Comparison of ENCODE assay signal across 8 cellular contexts in genomic region chr3:179321585-179322322, GRCh38. TPM values are rescaled to one million over a fixed set of nuclear protein-coding genes. Genes with fewer than 3 reads are reported as not detected.
DNase-seq lines count a peak whose midpoint lies in the region; ATAC-seq lines count a peak whose summit lies in the region.

No MANE protein-coding gene starts in this region.

- peaks cover 9 to 22% of the 10 kb centered on the region in 2 donors for H3K4me1 ChIP-seq in naive thymus-derived CD4-positive, alpha-beta T cell (ENCODE audit: control insufficient read depth in 2 of 2, insufficient read depth in 2 of 2, low read length in 2 of 2)

- H3K4me3 ChIP-seq in naive thymus-derived CD4-positive, alpha-beta T cell (ENCODE audit: low read length): peak overlapping the region; percentile 93

- H3K27ac ChIP-seq in naive thymus-derived CD4-positive, alpha-beta T cell (ENCODE audit: low read depth, low read length): peak overlapping the region; percentile 98

- peaks cover 0 to 6% (median 0%) of the 10 kb centered on the region in 3 experiments for H3K36me3 ChIP-seq in naive thymus-derived CD4-positive, alpha-beta T cell (ENCODE audit: control insufficient read depth in 2 of 3, insufficient read depth in 3 of 3, low read length in 3 of 3)

- H3K27me3 Mint-ChIP-seq in effector memory CD8-positive, alpha-beta T cell: no peaks in the 10 kb centered on the region
- H3K27me3 Mint-ChIP-seq in naive thymus-derived CD4-positive, alpha-beta T cell: peaks cover 0 to 17% (median 0%) of the 10 kb centered on the region in 5 donors

- H3K27ac Mint-ChIP-seq in effector memory CD8-positive, alpha-beta T cell: peak overlapping the region; percentile 93 to 97
- H3K27ac Mint-ChIP-seq in naive thymus-derived CD4-positive, alpha-beta T cell: peak overlapping the region; percentile 64 to 93 (median 89)

- CTCF ChIA-PET in naive thymus-derived CD4-positive, alpha-beta T cell (lab: Charles Lee): interaction anchor here (0.8 to 3.5 kb wide), 11 partner anchors 9 to 889 kb away, joined by 3 to 22 read pairs (median 7); no protein-coding TSS in a partner anchor

- peak; percentile 46 for DNase-seq in NCI-H1092 treated with DMSO at 0.1 percent for 48 hours (lab: John Stamatoyannopoulos, UW)
- no peak for DNase-seq in NCI-H1092 (lab: John Stamatoyannopoulos, UW)
- DNase-seq in HuH-7.5 (ENCODE audit: low spot score): peak; percentile 38
- DNase-seq in SK-MEL-5 (ENCODE audit: low read depth, low spot score): peak; percentile 60
- no peak for DNase-seq in effector memory CD8-positive, alpha-beta T cell
- DNase-seq in naive thymus-derived CD4-positive, alpha-beta T cell: peak in 1 of 9 donors; percentile 8
- no peak for DNase-seq in activated CD8-positive, alpha-beta memory T cell treated with anti-CD3 and anti-CD28 coated beads, Interleukin-2, amount 50 U/mL, for 48 hours

- intact Hi-C loops in naive thymus-derived CD4-positive, alpha-beta T cell (cut with micrococcal nuclease): loop anchor here (1.0 to 5.0 kb wide), 11 partner anchors 41 to 1591 kb away; partner anchors contain the start of genes ACTL6A (in 1 of the 2), FXR1 (in 1 of the 2), GNB4 (in 1 of the 2) and TTC14 (in 1 of the 2)

- no peaks in the 10 kb centered on the region for H3K9me3 Mint-ChIP-seq in effector memory CD8-positive, alpha-beta T cell
- peaks cover 0 to 1% (median 0%) of the 10 kb centered on the region in 11 donors for H3K9me3 Mint-ChIP-seq in naive thymus-derived CD4-positive, alpha-beta T cell

- ATAC-seq in effector memory CD8-positive, alpha-beta T cell (replicated peaks): no peak
- no peak for ATAC-seq in naive thymus-derived CD4-positive, alpha-beta T cell
- no peak for ATAC-seq in esophagus mucosa

- H3K4me1 Mint-ChIP-seq in effector memory CD8-positive, alpha-beta T cell (ENCODE audit: low read depth in 2 of 2): peaks cover 20 to 28% of the 10 kb centered on the region in 2 donors
- peaks cover 22 to 45% (median 35%) of the 10 kb centered on the region in 7 donors for H3K4me1 Mint-ChIP-seq in naive thymus-derived CD4-positive, alpha-beta T cell

- no peaks in the 10 kb centered on the region for H3K9me3 ChIP-seq in naive thymus-derived CD4-positive, alpha-beta T cell (ENCODE audit: control insufficient read depth in 2 of 3, low read length in 3 of 3)

- no peaks in the 10 kb centered on the region for H3K27me3 ChIP-seq in naive thymus-derived CD4-positive, alpha-beta T cell (ENCODE audit: control insufficient read depth in 2 of 2, insufficient read depth in 2 of 2, low read length in 2 of 2)

- POLR2A ChIA-PET in naive thymus-derived CD4-positive, alpha-beta T cell (lab: Charles Lee): interaction anchor here (0.9 to 5.5 kb wide), 12 partner anchors 12 to 332 kb away, joined by 3 to 64 read pairs (median 4); partner anchors contain the start of genes MFN1, PIK3CA and ZMAT3

- in situ Hi-C loops in SK-MEL-5 (cut with HindIII; ENCODE audit: low pct_unique_long_range_greater_than_20kb, low sequenced_read_pairs): loop anchor here (25.0 kb wide), 1 partner anchor 309 kb away; no protein-coding TSS in a partner anchor

- H3K36me3 Mint-ChIP-seq in effector memory CD8-positive, alpha-beta T cell (ENCODE audit: insufficient read depth): peaks cover 36% of the 10 kb centered on the region
- peaks cover 0 to 8% (median 0%) of the 10 kb centered on the region in 5 donors for H3K36me3 Mint-ChIP-seq in naive thymus-derived CD4-positive, alpha-beta T cell

- peak overlapping the region; percentile 90 for H3K4me3 Mint-ChIP-seq in effector memory CD8-positive, alpha-beta T cell
- H3K4me3 Mint-ChIP-seq in naive thymus-derived CD4-positive, alpha-beta T cell: peak overlapping the region; percentile 65 to 95 (median 82)

RNA-seq across cellular contexts. Expression of gene ZNF639, which starts 1.1 kb away (rescaled TPM):
- 39.2 and 39.3 TPM in 2 replicates for total RNA-seq in SK-MEL-5 (2014; rRNA removed; shearing (Covaris generic))
- 26.7 and 29.7 TPM in 2 replicates for polyA plus RNA-seq in SK-MEL-5 (2015; cell fraction: cytosol; rRNA removed)
- polyA plus RNA-seq in SK-MEL-5 (2015; cell fraction: nucleus; rRNA removed): 22.2 and 34.3 TPM in 2 replicates
- total RNA-seq in naive thymus-derived CD4-positive, alpha-beta T cell: 10 to 100 TPM; 33.1 to 74.9 (median 46.0) TPM
- polyA plus RNA-seq in naive thymus-derived CD4-positive, alpha-beta T cell: 10 to 100 TPM; 61.0 to 63.4 TPM
- 14.1 TPM for total RNA-seq in esophagus mucosa

RNA-seq across cellular contexts. Expression of gene MFN1, which starts 25.8 kb away (rescaled TPM):
- 57.3 and 68.1 TPM in 2 replicates for total RNA-seq in SK-MEL-5 (2014; rRNA removed; shearing (Covaris generic))
- polyA plus RNA-seq in SK-MEL-5 (2015; cell fraction: cytosol; rRNA removed): 28.6 and 41.6 TPM in 2 replicates
- polyA plus RNA-seq in SK-MEL-5 (2015; cell fraction: nucleus; rRNA removed): 139 and 167 TPM in 2 replicates
- total RNA-seq in naive thymus-derived CD4-positive, alpha-beta T cell: 10 to 100 TPM; 32.2 to 58.1 (median 40.3) TPM
- 10 to 100 TPM in 1 of 2 donors, 1 to 10 TPM in 1; 7.4 to 11.0 TPM for polyA plus RNA-seq in naive thymus-derived CD4-positive, alpha-beta T cell
- 42.0 TPM for total RNA-seq in esophagus mucosa

Comparison
In these comparisons a context has a peak if more than half of its experiments do, and no peak if none do; other contexts are left out.
1. DNase-seq: peak in NCI-H1092 treated with DMSO at 0.1 percent for 48 hours (single experiment), HuH-7.5 (single experiment) and SK-MEL-5 (single experiment); none in NCI-H1092 (single experiment), effector memory CD8-positive, alpha-beta T cell (0 of 3) and activated CD8-positive, alpha-beta memory T cell treated with anti-CD3 and anti-CD28 coated beads, Interleukin-2, amount 50 U/mL, for 48 hours (single experiment).